In the genomic region with DNA sequence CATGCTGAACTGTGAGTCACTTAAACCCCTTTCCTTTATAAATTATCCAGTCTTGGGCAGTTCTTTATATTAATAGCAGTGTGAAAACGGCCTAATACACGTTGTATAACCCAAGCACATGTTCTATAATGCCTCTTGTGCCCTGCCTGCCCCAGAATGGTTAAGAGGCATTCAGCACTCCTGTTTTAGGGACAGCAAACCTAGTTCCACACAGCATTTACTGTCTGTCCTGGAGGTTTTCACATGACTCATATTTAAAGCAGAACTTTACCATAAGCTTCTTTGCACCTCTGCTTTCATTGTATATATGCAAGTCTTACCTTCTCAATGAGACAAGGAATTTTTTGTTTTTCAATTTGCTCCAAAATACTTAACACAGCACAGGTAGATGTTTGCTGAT, we compare ENCODE assay signal across 1 cellular context.
A peak's percentile ranks its signal among the peaks of the same experiment; 100 is the strongest.
TF ChIP-seq lines count a peak whose summit lies in the region.

No MANE protein-coding gene starts in this region.

TF ChIP-seq in GM12878, 131 proteins besides CTCF, POLR2A, EP300 and RAD21 (continued from another document and continues in another):
- TF ChIP-seq SKIL (IDR thresholded peaks at IDR 0.05; ENCODE audit: low read depth, poor library complexity, severe bottlenecking) = no peak
- TF ChIP-seq MXI1 (IDR thresholded peaks at IDR 0.05; ENCODE audit: low read depth, low read length) = peak; percentile 31; the same call in 1 of the 2 replicates
- TF ChIP-seq, protein P1, sequence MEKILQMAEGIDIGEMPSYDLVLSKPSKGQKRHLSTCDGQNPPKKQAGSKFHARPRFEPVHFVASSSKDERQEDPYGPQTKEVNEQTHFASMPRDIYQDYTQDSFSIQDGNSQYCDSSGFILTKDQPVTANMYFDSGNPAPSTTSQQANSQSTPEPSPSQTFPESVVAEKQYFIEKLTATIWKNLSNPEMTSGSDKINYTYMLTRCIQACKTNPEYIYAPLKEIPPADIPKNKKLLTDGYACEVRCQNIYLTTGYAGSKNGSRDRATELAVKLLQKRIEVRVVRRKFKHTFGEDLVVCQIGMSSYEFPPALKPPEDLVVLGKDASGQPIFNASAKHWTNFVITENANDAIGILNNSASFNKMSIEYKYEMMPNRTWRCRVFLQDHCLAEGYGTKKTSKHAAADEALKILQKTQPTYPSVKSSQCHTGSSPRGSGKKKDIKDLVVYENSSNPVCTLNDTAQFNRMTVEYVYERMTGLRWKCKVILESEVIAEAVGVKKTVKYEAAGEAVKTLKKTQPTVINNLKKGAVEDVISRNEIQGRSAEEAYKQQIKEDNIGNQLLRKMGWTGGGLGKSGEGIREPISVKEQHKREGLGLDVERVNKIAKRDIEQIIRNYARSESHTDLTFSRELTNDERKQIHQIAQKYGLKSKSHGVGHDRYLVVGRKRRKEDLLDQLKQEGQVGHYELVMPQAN (conservative IDR thresholded peaks at IDR 0.05) = no peak
- no peak for TF ChIP-seq YBX1 (IDR thresholded peaks at IDR 0.05)
- no peak for TF ChIP-seq CBX3 (IDR thresholded peaks at IDR 0.05; ENCODE audit: borderline replicate concordance, low read depth)
- TF ChIP-seq NR2C2 (IDR thresholded peaks at IDR 0.05; ENCODE audit: borderline replicate concordance, control insufficient read depth, insufficient read length, low read depth) = no peak
- no peak for TF ChIP-seq TARDBP (IDR thresholded peaks at IDR 0.05; ENCODE audit: borderline replicate concordance)
- TF ChIP-seq SMAD1 (IDR thresholded peaks at IDR 0.05; ENCODE audit: low read depth, partially characterized antibody) = no peak
- no peak for TF ChIP-seq E2F4 (IDR thresholded peaks at IDR 0.05; ENCODE audit: low read depth, low read length)
- TF ChIP-seq, protein P2, sequence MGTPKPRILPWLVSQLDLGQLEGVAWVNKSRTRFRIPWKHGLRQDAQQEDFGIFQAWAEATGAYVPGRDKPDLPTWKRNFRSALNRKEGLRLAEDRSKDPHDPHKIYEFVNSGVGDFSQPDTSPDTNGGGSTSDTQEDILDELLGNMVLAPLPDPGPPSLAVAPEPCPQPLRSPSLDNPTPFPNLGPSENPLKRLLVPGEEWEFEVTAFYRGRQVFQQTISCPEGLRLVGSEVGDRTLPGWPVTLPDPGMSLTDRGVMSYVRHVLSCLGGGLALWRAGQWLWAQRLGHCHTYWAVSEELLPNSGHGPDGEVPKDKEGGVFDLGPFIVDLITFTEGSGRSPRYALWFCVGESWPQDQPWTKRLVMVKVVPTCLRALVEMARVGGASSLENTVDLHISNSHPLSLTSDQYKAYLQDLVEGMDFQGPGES (IDR thresholded peaks at IDR 0.05) = no peak
- TF ChIP-seq, protein P3, sequence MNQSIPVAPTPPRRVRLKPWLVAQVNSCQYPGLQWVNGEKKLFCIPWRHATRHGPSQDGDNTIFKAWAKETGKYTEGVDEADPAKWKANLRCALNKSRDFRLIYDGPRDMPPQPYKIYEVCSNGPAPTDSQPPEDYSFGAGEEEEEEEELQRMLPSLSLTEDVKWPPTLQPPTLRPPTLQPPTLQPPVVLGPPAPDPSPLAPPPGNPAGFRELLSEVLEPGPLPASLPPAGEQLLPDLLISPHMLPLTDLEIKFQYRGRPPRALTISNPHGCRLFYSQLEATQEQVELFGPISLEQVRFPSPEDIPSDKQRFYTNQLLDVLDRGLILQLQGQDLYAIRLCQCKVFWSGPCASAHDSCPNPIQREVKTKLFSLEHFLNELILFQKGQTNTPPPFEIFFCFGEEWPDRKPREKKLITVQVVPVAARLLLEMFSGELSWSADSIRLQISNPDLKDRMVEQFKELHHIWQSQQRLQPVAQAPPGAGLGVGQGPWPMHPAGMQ (IDR thresholded peaks at IDR 0.05; ENCODE audit: borderline replicate concordance) = no peak
- TF ChIP-seq RUNX3 (IDR thresholded peaks at IDR 0.05; ENCODE audit: low read length) = peak; percentile 46; the same call in 1 of the 2 replicates
- TF ChIP-seq ZNF687 (IDR thresholded peaks at IDR 0.05) = no peak
- TF ChIP-seq CHD2 (IDR thresholded peaks at IDR 0.05; ENCODE audit: borderline replicate concordance, low read depth, low read length) = no peak
- TF ChIP-seq ATF7 (IDR thresholded peaks at IDR 0.05; ENCODE audit: low read depth) = no peak; the same call in 1 of the 2 replicates
- TF ChIP-seq, protein P4, sequence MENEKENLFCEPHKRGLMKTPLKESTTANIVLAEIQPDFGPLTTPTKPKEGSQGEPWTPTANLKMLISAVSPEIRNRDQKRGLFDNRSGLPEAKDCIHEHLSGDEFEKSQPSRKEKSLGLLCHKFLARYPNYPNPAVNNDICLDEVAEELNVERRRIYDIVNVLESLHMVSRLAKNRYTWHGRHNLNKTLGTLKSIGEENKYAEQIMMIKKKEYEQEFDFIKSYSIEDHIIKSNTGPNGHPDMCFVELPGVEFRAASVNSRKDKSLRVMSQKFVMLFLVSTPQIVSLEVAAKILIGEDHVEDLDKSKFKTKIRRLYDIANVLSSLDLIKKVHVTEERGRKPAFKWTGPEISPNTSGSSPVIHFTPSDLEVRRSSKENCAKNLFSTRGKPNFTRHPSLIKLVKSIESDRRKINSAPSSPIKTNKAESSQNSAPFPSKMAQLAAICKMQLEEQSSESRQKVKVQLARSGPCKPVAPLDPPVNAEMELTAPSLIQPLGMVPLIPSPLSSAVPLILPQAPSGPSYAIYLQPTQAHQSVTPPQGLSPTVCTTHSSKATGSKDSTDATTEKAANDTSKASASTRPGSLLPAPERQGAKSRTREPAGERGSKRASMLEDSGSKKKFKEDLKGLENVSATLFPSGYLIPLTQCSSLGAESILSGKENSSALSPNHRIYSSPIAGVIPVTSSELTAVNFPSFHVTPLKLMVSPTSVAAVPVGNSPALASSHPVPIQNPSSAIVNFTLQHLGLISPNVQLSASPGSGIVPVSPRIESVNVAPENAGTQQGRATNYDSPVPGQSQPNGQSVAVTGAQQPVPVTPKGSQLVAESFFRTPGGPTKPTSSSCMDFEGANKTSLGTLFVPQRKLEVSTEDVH (IDR thresholded peaks at IDR 0.05; ENCODE audit: low read depth, partially characterized antibody) = no peak
- 0 out of 2 replicates have a peak, but pooled peaks have one; percentile 33 for TF ChIP-seq DPF2 (IDR thresholded peaks at IDR 0.05)
- TF ChIP-seq SPI1 (IDR thresholded peaks at IDR 0.05; ENCODE audit: borderline replicate concordance, insufficient read depth, low read depth, low read length) = no peak
- TF ChIP-seq IRF4 (IDR thresholded peaks at IDR 0.05; ENCODE audit: low read depth, low read length) = no peak; the same call in 1 of the 2 replicates
- no peak for TF ChIP-seq ATF2 (IDR thresholded peaks at IDR 0.05; ENCODE audit: low read length)
- TF ChIP-seq JUNB (IDR thresholded peaks at IDR 0.05) = peak; percentile 44; the same call in 1 of the 2 replicates
- TF ChIP-seq YY1 (IDR thresholded peaks at IDR 0.05; ENCODE audit: low read depth, low read length) = no peak
- TF ChIP-seq MLLT1 (IDR thresholded peaks at IDR 0.05) = 0 out of 2 replicates have a peak, but pooled peaks have one; percentile 13
- no peak for TF ChIP-seq FOXM1 (IDR thresholded peaks at IDR 0.05; ENCODE audit: low read depth, low read length)
- TF ChIP-seq BRCA1 (IDR thresholded peaks at IDR 0.05; ENCODE audit: low read depth, low read length) = no peak
- TF ChIP-seq HDAC6 (IDR thresholded peaks at IDR 0.05; ENCODE audit: unreplicated experiment) = no peak
- no peak for TF ChIP-seq TCF12 (IDR thresholded peaks at IDR 0.05; ENCODE audit: low read depth, low read length)
- TF ChIP-seq SP1 (IDR thresholded peaks at IDR 0.05; ENCODE audit: low read depth, low read length) = no peak
- TF ChIP-seq ZNF274 (IDR thresholded peaks at IDR 0.05; ENCODE audit: insufficient read depth, insufficient read length) = no peak
- no peak for TF ChIP-seq RFX5 (IDR thresholded peaks at IDR 0.05; ENCODE audit: low read depth, low read length)
- TF ChIP-seq ETV6 (conservative IDR thresholded peaks at IDR 0.05 in 1 of 2, IDR thresholded peaks at IDR 0.05 in 1 of 2; ENCODE audit: borderline replicate concordance in 1 of 2, low read depth in 1 of 2) = 0 out of 4 replicates have a peak, but pooled peaks of 1 of the 2 experiments have one; percentile 4
- no peak for TF ChIP-seq USF1 (IDR thresholded peaks at IDR 0.05; ENCODE audit: borderline replicate concordance, extremely low read length, insufficient read depth, low read depth, low read length)
- no peak for TF ChIP-seq EED (IDR thresholded peaks at IDR 0.05; ENCODE audit: low read depth)
- TF ChIP-seq NR2F1 (conservative IDR thresholded peaks at IDR 0.05) = no peak
- TF ChIP-seq HDGF (IDR thresholded peaks at IDR 0.05) = 0 out of 2 replicates have a peak, but pooled peaks have one; percentile 19
